In genomic region chr1:89310976-89311375, GRCh38 we compare ENCODE assay signal across 10 cellular contexts. TPM values are rescaled to one million over a fixed set of nuclear protein-coding genes. Genes with fewer than 3 reads are reported as not detected.
DNase-seq lines count a peak whose midpoint lies in the region; ATAC-seq and TF ChIP-seq lines count a peak whose summit lies in the region.
"Had no signal": no experiment of that assay in that cellular context is flagged by ENCODE, and none has a peak within 500 bp of the region (broad histone marks: within the 10 kb centered on the region; RNA-seq: fewer than 3 reads in every experiment).

No MANE protein-coding gene starts in this region.

- H3K27me3 Mint-ChIP-seq in activated T-cell treated with anti-CD3 and anti-CD28 coated beads, Interleukin-2, amount 50 U/mL, for 24 hours, result no peaks in the 10 kb centered on the region
- H3K27me3 Mint-ChIP-seq in effector memory CD8-positive, alpha-beta T cell, result no peaks in the 10 kb centered on the region

- H3K4me1 Mint-ChIP-seq in activated T-cell treated with anti-CD3 and anti-CD28 coated beads, Interleukin-2, amount 50 U/mL, for 24 hours (ENCODE audit: low read depth), result peaks cover 59% of the 10 kb centered on the region
- H3K4me1 Mint-ChIP-seq in effector memory CD8-positive, alpha-beta T cell (ENCODE audit: low read depth in 2 of 2), result peaks cover 35 to 38% of the 10 kb centered on the region in 2 donors

- H3K9me3 ChIP-seq in subcutaneous abdominal adipose tissue (ENCODE audit: control insufficient read depth in 5 of 5, low read length in 5 of 5), result no peaks in the 10 kb centered on the region

- no peak for DNase-seq in activated T-cell treated with anti-CD3 and anti-CD28 coated beads, Interleukin-2, amount 50 U/mL, for 24 hours
- no peak for DNase-seq in activated T-cell treated with anti-CD3 and anti-CD28 coated beads, Interleukin-2, amount 50 U/mL, for 48 hours
- no peak for DNase-seq in effector memory CD8-positive, alpha-beta T cell
- no peak for DNase-seq in dermis blood vessel endothelial cell
- DNase-seq in retina, result no peak
- no peak for DNase-seq in GM10248 (ENCODE audit: extremely low spot score)
- DNase-seq: NCI-H1048, substantia nigra had no signal

- peak overlapping the region in 2 of 5 donors; percentile 35 to 49 for H3K4me3 ChIP-seq in subcutaneous abdominal adipose tissue (ENCODE audit: low read depth in 1 of 5, low read length in 5 of 5)

- peaks cover 3 to 32% (median 26%) of the 10 kb centered on the region in 5 donors for H3K4me1 ChIP-seq in subcutaneous abdominal adipose tissue (ENCODE audit: control insufficient read depth in 5 of 5, insufficient read depth in 5 of 5, low read length in 5 of 5)

- POLR2A ChIA-PET in GM10248 (lab: Yijun Ruan, JAX), result no interaction called here

- H3K36me3 Mint-ChIP-seq in activated T-cell treated with anti-CD3 and anti-CD28 coated beads, Interleukin-2, amount 50 U/mL, for 24 hours (ENCODE audit: low read depth), result peaks cover 14% of the 10 kb centered on the region
- H3K36me3 Mint-ChIP-seq in effector memory CD8-positive, alpha-beta T cell (ENCODE audit: insufficient read depth), result no peaks in the 10 kb centered on the region

- ATAC-seq in HG03354 (IDR thresholded peaks at IDR 0.05; ENCODE audit: poor library complexity, severe bottlenecking, unreplicated experiment), result peak; percentile 41
- no peak for ATAC-seq in effector memory CD8-positive, alpha-beta T cell (replicated peaks)

- no peak overlapping the region for H3K9ac ChIP-seq in subcutaneous abdominal adipose tissue (ENCODE audit: low read length in 5 of 5)

- no peaks in the 10 kb centered on the region for H3K36me3 ChIP-seq in subcutaneous abdominal adipose tissue (ENCODE audit: control insufficient read depth in 5 of 5, insufficient read depth in 5 of 5, low read length in 5 of 5)

- H3K9me3 Mint-ChIP-seq in activated T-cell treated with anti-CD3 and anti-CD28 coated beads, Interleukin-2, amount 50 U/mL, for 24 hours, result peaks cover 23% of the 10 kb centered on the region
- H3K9me3 Mint-ChIP-seq in effector memory CD8-positive, alpha-beta T cell, result peaks cover 0 to 7% of the 10 kb centered on the region in 2 donors

- TF ChIP-seq CTCF in GM10248 (IDR thresholded peaks at IDR 0.05; ENCODE audit: control extremely low read depth, extremely low read depth, low read depth, missing control alignments), result no peak

- CTCF ChIA-PET in GM10248 (lab: Yijun Ruan, JAX), result interaction anchor here (0.9 to 2.1 kb wide), 12 partner anchors 9 to 340 kb away, joined by 3 to 8 read pairs (median 3); no protein-coding TSS in a partner anchor

- peak overlapping the region; percentile 75 for H3K27ac ChIP-seq in subcutaneous abdominal adipose tissue (ENCODE audit: low read depth, low read length)

- H3K27ac Mint-ChIP-seq in activated T-cell treated with anti-CD3 and anti-CD28 coated beads, Interleukin-2, amount 50 U/mL, for 24 hours, result peak overlapping the region; percentile 92
- peak overlapping the region; percentile 90 to 92 for H3K27ac Mint-ChIP-seq in effector memory CD8-positive, alpha-beta T cell

- peak overlapping the region; percentile 28 for H3K4me3 Mint-ChIP-seq in activated T-cell treated with anti-CD3 and anti-CD28 coated beads, Interleukin-2, amount 50 U/mL, for 24 hours
- H3K4me3 Mint-ChIP-seq in effector memory CD8-positive, alpha-beta T cell, result peak overlapping the region; percentile 55 to 76

- no peaks in the 10 kb centered on the region for H3K27me3 ChIP-seq in subcutaneous abdominal adipose tissue (ENCODE audit: control insufficient read depth in 5 of 5, insufficient read depth in 4 of 5, low read length in 5 of 5)

RNA-seq across cellular contexts. Expression of gene GBP5, which starts 38.3 kb away (rescaled TPM):
- total RNA-seq in dermis blood vessel endothelial cell, result 0.09 and 0.17 TPM in 2 replicates

RNA-seq across cellular contexts. Expression of gene GBP6, which starts 52.9 kb away (rescaled TPM):
- total RNA-seq in dermis blood vessel endothelial cell, result under 0.01 TPM in 1 of 2 replicates, not detected in the other
